ENCODE assay signal across 14 cellular contexts in the genomic region with DNA sequence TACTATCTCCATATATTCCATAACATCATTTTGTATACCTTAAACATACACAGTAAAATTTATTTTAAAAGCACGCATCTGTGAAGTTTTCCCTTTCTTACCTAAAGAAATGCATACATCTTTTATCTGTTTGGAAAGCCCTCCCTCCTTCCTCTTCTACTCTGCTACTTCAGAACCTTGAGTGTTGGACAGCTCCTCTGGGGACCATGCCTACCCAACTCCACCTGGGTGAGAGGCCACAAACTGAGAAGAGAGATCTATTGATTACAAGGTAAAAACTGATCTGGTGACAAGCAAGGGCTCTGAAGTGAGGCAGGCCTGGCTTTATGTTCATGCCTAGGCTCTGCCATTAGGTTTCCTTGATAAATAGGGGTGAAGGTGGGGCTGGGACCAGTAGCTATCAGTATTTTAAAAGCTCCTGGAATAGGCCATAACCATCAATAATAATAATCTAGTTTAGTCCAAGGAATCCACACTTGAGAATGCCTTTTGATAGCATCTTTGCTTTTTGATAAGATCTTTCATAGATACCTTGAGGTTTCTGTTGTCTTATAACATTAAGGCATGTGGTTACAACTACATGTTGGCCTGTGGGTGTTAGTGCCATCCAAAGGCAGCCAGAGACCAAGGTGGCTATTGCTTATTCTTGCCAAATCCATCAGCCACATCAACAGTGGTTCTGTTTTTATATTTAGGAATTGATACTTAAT.
DNase-seq lines count a peak whose midpoint lies in the region; ATAC-seq and TF ChIP-seq lines count a peak whose summit lies in the region.
"Had no signal": no experiment of that assay in that cellular context is flagged by ENCODE, and none has a peak within 500 bp of the region (broad histone marks: within the 10 kb centered on the region; RNA-seq: fewer than 3 reads in every experiment).

No MANE protein-coding gene starts in this region.

- no peak overlapping the region for H2AFZ ChIP-seq in neuronal stem cell (ENCODE audit: low read length)

- H2BK12ac ChIP-seq in neuronal stem cell (ENCODE audit: low read length) = no peak overlapping the region

- no peak overlapping the region for H2BK120ac ChIP-seq in neuronal stem cell (ENCODE audit: low read depth, low read length)

- H3K36me3 Mint-ChIP-seq in activated CD4-positive, alpha-beta T cell treated with anti-CD3 and anti-CD28 coated beads, Interleukin-2, amount 10 ng/mL, durations not matched to agents 7 days and 5 days (ENCODE audit: low read depth) = no peaks in the 10 kb centered on the region
- no peaks in the 10 kb centered on the region for H3K36me3 Mint-ChIP-seq in activated naive CD4-positive, alpha-beta T cell treated with anti-CD3 and anti-CD28 coated beads for 36 hours (ENCODE audit: low read depth)

- no peak overlapping the region for H3K23ac ChIP-seq in neuronal stem cell (ENCODE audit: low read depth, low read length, poor library complexity)

- ATAC-seq in HG03342 (IDR thresholded peaks at IDR 0.05; ENCODE audit: unreplicated experiment) (peak; percentile 66), RWPE2 (ENCODE audit: low read depth) (peak; percentile 42; the same call in 1 of the 3 replicates), GM19395 (IDR thresholded peaks at IDR 0.05; ENCODE audit: unreplicated experiment) (no peak), HG02840 (IDR thresholded peaks at IDR 0.05; ENCODE audit: low FRiP score, unreplicated experiment) (no peak)

- H2BK15ac ChIP-seq in neuronal stem cell (ENCODE audit: low read length) = no peak overlapping the region

- H3K9me3 ChIP-seq in RWPE2 (ENCODE audit: severe bottlenecking) = no peaks in the 10 kb centered on the region
- H3K9me3 ChIP-seq in neuronal stem cell (replicated peaks in 1 of 2; ENCODE audit: control insufficient read depth in 2 of 2, insufficient read depth in 1 of 2, low read depth in 1 of 2, low read length in 2 of 2) = no peaks in the 10 kb centered on the region
- H3K9me3 ChIP-seq: esophagus squamous epithelium had no signal

- no peak for TF ChIP-seq CTCF in RWPE2 (IDR thresholded peaks at IDR 0.05; ENCODE audit: poor library complexity, severe bottlenecking)

- H2AK5ac ChIP-seq in neuronal stem cell (ENCODE audit: low read depth, low read length) = no peak overlapping the region

- no peaks in the 10 kb centered on the region for H3K4me1 ChIP-seq in RWPE2 (ENCODE audit: insufficient read depth, poor library complexity, severe bottlenecking)
- H3K4me1 ChIP-seq in neuronal stem cell (ENCODE audit: control insufficient read depth in 2 of 2, insufficient read depth in 1 of 2, low read depth in 1 of 2, low read length in 2 of 2) = no peaks in the 10 kb centered on the region
- H3K4me1 ChIP-seq: esophagus squamous epithelium had no signal

- no peak overlapping the region for H3K27ac Mint-ChIP-seq in activated CD4-positive, alpha-beta T cell treated with anti-CD3 and anti-CD28 coated beads, Interleukin-2, amount 10 ng/mL, durations not matched to agents 7 days and 5 days
- no peak overlapping the region for H3K27ac Mint-ChIP-seq in activated naive CD4-positive, alpha-beta T cell treated with anti-CD3 and anti-CD28 coated beads for 36 hours

- CTCF ChIA-PET in activated CD4-positive, alpha-beta T cell treated with anti-CD3 and anti-CD28 coated beads, Interleukin-2, amount 10 ng/mL, durations not matched to agents 7 days and 5 days (lab: Charles Lee) = no interaction called here
- CTCF ChIA-PET in activated naive CD4-positive, alpha-beta T cell treated with anti-CD3 and anti-CD28 coated beads for 36 hours (lab: Charles Lee) = no interaction called here

- no CpG with 5 or more reads among the region's 1 CpG for WGBS in neuronal stem cell (ENCODE audit: extremely low coverage in 2 of 2, insufficient read length in 2 of 2, insufficient replicate concordance in 1 of 2), 2 donors

- H3K4me2 ChIP-seq in neuronal stem cell (ENCODE audit: insufficient read depth, low read length, poor library complexity, severe bottlenecking) = no peak overlapping the region

- H3K4me1 Mint-ChIP-seq in activated CD4-positive, alpha-beta T cell treated with anti-CD3 and anti-CD28 coated beads, Interleukin-2, amount 10 ng/mL, durations not matched to agents 7 days and 5 days = no peaks in the 10 kb centered on the region
- no peaks in the 10 kb centered on the region for H3K4me1 Mint-ChIP-seq in activated naive CD4-positive, alpha-beta T cell treated with anti-CD3 and anti-CD28 coated beads for 36 hours (ENCODE audit: low read depth)

- no peak overlapping the region for H3K27ac ChIP-seq in RWPE2 (ENCODE audit: poor library complexity, severe bottlenecking)
- no peak overlapping the region for H3K27ac ChIP-seq in neuronal stem cell (replicated peaks; ENCODE audit: low read length)
- H3K27ac ChIP-seq: esophagus squamous epithelium had no signal

- intact Hi-C loops in activated naive CD4-positive, alpha-beta T cell treated with anti-CD3 and anti-CD28 coated beads for 36 hours (cut with micrococcal nuclease) = no loop called here

- H3K18ac ChIP-seq in neuronal stem cell (ENCODE audit: low read length) = no peak overlapping the region

- H4K8ac ChIP-seq in neuronal stem cell (ENCODE audit: low read depth, low read length) = no peak overlapping the region

- peak; percentile 14 for DNase-seq in activated CD4-positive, alpha-beta T cell treated with anti-CD3 and anti-CD28 coated beads, Interleukin-2, amount 10 ng/mL, durations not matched to agents 7 days and 5 days
- no peak for DNase-seq in activated CD4-positive, alpha-beta T cell treated with anti-CD3 and anti-CD28 coated beads, Interleukin-2, amount 50 U/mL, for 4 hours
- no peak for DNase-seq in RWPE2 (ENCODE audit: low spot score)
- peak; percentile 45 for DNase-seq in neuronal stem cell (ENCODE audit: low spot score)
- no peak for DNase-seq in activated naive CD4-positive, alpha-beta T cell treated with anti-CD3 and anti-CD28 coated beads for 36 hours
- DNase-seq: activated CD8-positive, alpha-beta memory T cell treated with anti-CD3 and anti-CD28 coated beads, Interleukin-2, amount 50 U/mL, for 48 hours; DMS79; esophagus squamous epithelium; midbrain; NCI-H2081 treated with DMSO at 0.1 percent for 48 hours; posterior cingulate gyrus had no signal

- H3K4ac ChIP-seq in neuronal stem cell (ENCODE audit: low read length) = no peak overlapping the region

- no peaks in the 10 kb centered on the region for H3K27me3 Mint-ChIP-seq in activated CD4-positive, alpha-beta T cell treated with anti-CD3 and anti-CD28 coated beads, Interleukin-2, amount 10 ng/mL, durations not matched to agents 7 days and 5 days
- H3K27me3 Mint-ChIP-seq in activated naive CD4-positive, alpha-beta T cell treated with anti-CD3 and anti-CD28 coated beads for 36 hours (ENCODE audit: low read depth) = no peaks in the 10 kb centered on the region

- POLR2A ChIA-PET in activated CD4-positive, alpha-beta T cell treated with anti-CD3 and anti-CD28 coated beads, Interleukin-2, amount 10 ng/mL, durations not matched to agents 7 days and 5 days (lab: Charles Lee) = no interaction called here

- peaks cover 4% of the 10 kb centered on the region for H3K9me3 Mint-ChIP-seq in activated CD4-positive, alpha-beta T cell treated with anti-CD3 and anti-CD28 coated beads, Interleukin-2, amount 10 ng/mL, durations not matched to agents 7 days and 5 days
- H3K9me3 Mint-ChIP-seq in activated naive CD4-positive, alpha-beta T cell treated with anti-CD3 and anti-CD28 coated beads for 36 hours = peaks cover 7% of the 10 kb centered on the region

- no peak overlapping the region for H4K91ac ChIP-seq in neuronal stem cell (ENCODE audit: low read depth, low read length, poor library complexity)

- no peaks in the 10 kb centered on the region for H3K27me3 ChIP-seq in RWPE2 (ENCODE audit: insufficient read depth, poor library complexity, severe bottlenecking)
- H3K27me3 ChIP-seq in neuronal stem cell (ENCODE audit: control insufficient read depth in 3 of 3, insufficient read depth in 3 of 3, low read depth in 1 of 3, low read length in 3 of 3) = no peaks in the 10 kb centered on the region
- H3K27me3 ChIP-seq: esophagus squamous epithelium had no signal

- no peak overlapping the region for H3K14ac ChIP-seq in neuronal stem cell (ENCODE audit: low read length)

- H3K4me3 Mint-ChIP-seq in activated CD4-positive, alpha-beta T cell treated with anti-CD3 and anti-CD28 coated beads, Interleukin-2, amount 10 ng/mL, durations not matched to agents 7 days and 5 days = no peak overlapping the region
- H3K4me3 Mint-ChIP-seq in activated naive CD4-positive, alpha-beta T cell treated with anti-CD3 and anti-CD28 coated beads for 36 hours = no peak overlapping the region

- H3K79me1 ChIP-seq in neuronal stem cell (ENCODE audit: low read depth, low read length) = no peaks in the 10 kb centered on the region

- H3K9ac ChIP-seq in neuronal stem cell (ENCODE audit: low read depth, low read length, poor library complexity) = no peak overlapping the region

- no peak overlapping the region for H2BK5ac ChIP-seq in neuronal stem cell (ENCODE audit: low read length)

- H3K4me3 ChIP-seq in RWPE2 (ENCODE audit: severe bottlenecking) = no peak overlapping the region
- no peak overlapping the region for H3K4me3 ChIP-seq in neuronal stem cell (ENCODE audit: low read length in 2 of 2)
- H3K4me3 ChIP-seq: esophagus squamous epithelium had no signal

- H3K36me3 ChIP-seq in RWPE2 (ENCODE audit: low read depth) (no peaks in the 10 kb centered on the region), neuronal stem cell (replicated peaks in 1 of 2; ENCODE audit: control insufficient read depth in 2 of 2, insufficient read depth in 2 of 2, low read length in 2 of 2) (no peaks in the 10 kb centered on the region)
- H3K36me3 ChIP-seq: esophagus squamous epithelium had no signal

Comparison
In these comparisons a context has a peak if more than half of its experiments do, and no peak if none do; other contexts are left out.
1. DNase-seq: peak in activated CD4-positive, alpha-beta T cell treated with anti-CD3 and anti-CD28 coated beads, Interleukin-2, amount 10 ng/mL, durations not matched to agents 7 days and 5 days (single experiment) and neuronal stem cell (single experiment); none in activated CD4-positive, alpha-beta T cell treated with anti-CD3 and anti-CD28 coated beads, Interleukin-2, amount 50 U/mL, for 4 hours (0 of 2), RWPE2 (single experiment) and activated naive CD4-positive, alpha-beta T cell treated with anti-CD3 and anti-CD28 coated beads for 36 hours (single experiment).
2. ATAC-seq: peak in HG03342 (single experiment) and RWPE2 (single experiment); none in GM19395 (single experiment) and HG02840 (single experiment).